In the genomic region with DNA sequence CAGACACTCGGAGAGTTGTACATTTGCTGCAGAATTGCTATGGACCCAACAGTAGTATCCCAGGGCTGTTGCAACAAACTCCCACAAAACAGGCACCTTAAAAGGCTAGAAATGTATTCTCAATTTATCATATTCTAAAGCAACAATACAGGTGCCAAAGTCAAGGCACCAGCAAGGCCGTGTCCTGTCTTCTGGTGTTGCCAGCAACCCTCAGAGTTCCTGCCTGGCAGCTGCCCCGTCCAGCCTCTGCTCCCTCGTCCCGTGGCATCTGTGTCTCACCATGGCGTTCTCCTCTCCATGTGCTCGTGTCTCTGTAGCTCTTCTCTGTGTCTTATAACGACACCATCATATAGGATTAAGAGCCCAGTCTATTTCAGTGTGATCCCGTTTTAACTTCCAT, we compare ENCODE assay signal across 5 cellular contexts.
"Had no signal": no experiment of that assay in that cellular context is flagged by ENCODE, and none has a peak within 500 bp of the region (broad histone marks: within the 10 kb centered on the region; RNA-seq: fewer than 3 reads in every experiment).

No MANE protein-coding gene starts in this region.

- H3K4me3 Mint-ChIP-seq: GM23338, H9 had no signal

- ATAC-seq: GM23338, K562 had no signal

- H2AFZ ChIP-seq: GM23338 had no signal

- DNase-seq: H9, HCEC 1CT, IMR-90 had no signal

- H3K9me3 Mint-ChIP-seq: GM23338, H9 had no signal

- H3K27ac Mint-ChIP-seq: GM23338 had no signal

- H3K4me2 ChIP-seq: GM23338 had no signal

- H3K4me1 Mint-ChIP-seq: GM23338, H9 had no signal

- H3K4me3 ChIP-seq: GM23338, K562 had no signal
